ENCODE assay signal across 8 cellular contexts in genomic region chr7:150220673-150221181, GRCh38.
DNase-seq lines count a peak whose midpoint lies in the region; ATAC-seq, FAIRE-seq and TF ChIP-seq lines count a peak whose summit lies in the region.
"Not testable (repeated sequence)": the region's sequence is repeated elsewhere in the genome, so short reads cannot be mapped to it uniquely, and the experiment has no call there.

No MANE protein-coding gene starts in this region.

- H3K9me3 ChIP-seq in SK-N-SH; mammary epithelial cell (replicated peaks; ENCODE audit: insufficient read depth, low read length); pancreas: not testable (repeated sequence)

- peak; percentile 57 to 82 (median 78) for ATAC-seq in pancreas
- peak; percentile 68 for ATAC-seq in stimulated activated naive CD8-positive, alpha-beta T cell treated with anti-CD3 and anti-CD28 coated beads, Interleukin-15, amount 100 ng/mL, for 72 hours

- peak; percentile 6 for DNase-seq in ELF-1 (ENCODE audit: low read depth, low spot score)
- peak; percentile 6 to 24 for DNase-seq in NCI-H1930 (lab: John Stamatoyannopoulos, UW)
- DNase-seq in SK-N-SH = peak; percentile 8
- DNase-seq in mammary epithelial cell = peak; percentile 1
- DNase-seq in head of caudate nucleus = peak in 30 of 42 donors; percentile 4 to 51 (median 18)
- DNase-seq in left kidney (ENCODE audit: low read depth, low spot score) = peak; percentile 69
- DNase-seq in pancreas = peak in 2 of 6 donors; percentile 54 to 63
- peak in 1 of 2 donors; percentile 10 for DNase-seq in stimulated activated naive CD8-positive, alpha-beta T cell treated with anti-CD3 and anti-CD28 coated beads, Interleukin-15, amount 100 ng/mL, for 72 hours

- dilution Hi-C loops in mammary epithelial cell (cut with HindIII; ENCODE audit: low sequenced_read_pairs) = not testable (repeated sequence)

- H3K27ac ChIP-seq in SK-N-SH (ENCODE audit: low read depth in 2 of 2, low read length in 1 of 2); mammary epithelial cell (ENCODE audit: insufficient read depth, low read depth, low read length); pancreas: not testable (repeated sequence)

- not testable (repeated sequence) for H4K20me1 ChIP-seq in SK-N-SH (ENCODE audit: insufficient read depth); mammary epithelial cell (ENCODE audit: insufficient read depth, low read length)

- FAIRE-seq in pancreas (lab: Jason Lieb, UNC) = not testable (repeated sequence)

- not testable (repeated sequence) for H3K79me2 ChIP-seq in SK-N-SH (ENCODE audit: insufficient read depth); mammary epithelial cell (ENCODE audit: insufficient read depth, low read length)

- H3K9ac ChIP-seq in SK-N-SH; mammary epithelial cell (ENCODE audit: insufficient read depth, low read length): not testable (repeated sequence)

- not testable (repeated sequence) for BruUV-seq in mammary epithelial cell (replicated peaks; lab: Mats Ljungman, UMichigan)

- H3K9me2 ChIP-seq in SK-N-SH = not testable (repeated sequence)

- H3K27me3 Mint-ChIP-seq in stimulated activated naive CD8-positive, alpha-beta T cell treated with anti-CD3 and anti-CD28 coated beads, Interleukin-15, amount 100 ng/mL, for 72 hours = peaks cover 29% of the 10 kb centered on the region

- H3K9me3 Mint-ChIP-seq in stimulated activated naive CD8-positive, alpha-beta T cell treated with anti-CD3 and anti-CD28 coated beads, Interleukin-15, amount 100 ng/mL, for 72 hours = not testable (repeated sequence)

- CTCF ChIA-PET in SK-N-SH (lab: Yijun Ruan, JAX); mammary epithelial cell (lab: Charles Lee; ENCODE audit: low non-redundant PET): not testable (repeated sequence)

- not testable (repeated sequence) for H3K4me2 ChIP-seq in SK-N-SH; mammary epithelial cell (ENCODE audit: insufficient read depth, low read depth, low read length)

- not testable (repeated sequence) for H3K4me3 ChIP-seq in SK-N-SH (ENCODE audit: low read depth in 2 of 2, low read length in 1 of 2); mammary epithelial cell (replicated peaks in 1 of 3; ENCODE audit: insufficient read depth in 1 of 3, low read depth in 2 of 3, low read length in 3 of 3)
- H3K4me3 ChIP-seq in pancreas = peak overlapping the region in 1 of 4 donors; percentile 28

- H3K4me1 Mint-ChIP-seq in stimulated activated naive CD8-positive, alpha-beta T cell treated with anti-CD3 and anti-CD28 coated beads, Interleukin-15, amount 100 ng/mL, for 72 hours = peaks cover 16% of the 10 kb centered on the region

- H3K4me3 Mint-ChIP-seq in stimulated activated naive CD8-positive, alpha-beta T cell treated with anti-CD3 and anti-CD28 coated beads, Interleukin-15, amount 100 ng/mL, for 72 hours = peak overlapping the region; percentile 61 to 67

- H3K27ac Mint-ChIP-seq in stimulated activated naive CD8-positive, alpha-beta T cell treated with anti-CD3 and anti-CD28 coated beads, Interleukin-15, amount 100 ng/mL, for 72 hours = not testable (repeated sequence)

- not testable (repeated sequence) for H3F3A ChIP-seq in SK-N-SH (replicated peaks; ENCODE audit: insufficient read depth)

- TF ChIP-seq CTCF in SK-N-SH (IDR thresholded peaks at IDR 0.05); mammary epithelial cell (conservative IDR thresholded peaks at IDR 0.05 in 1 of 2, IDR thresholded peaks at IDR 0.05 in 1 of 2; ENCODE audit: extremely low read depth in 1 of 2, insufficient read depth in 1 of 2, low read depth in 1 of 2, low read length in 2 of 2); pancreas (IDR thresholded peaks at IDR 0.05): not testable (repeated sequence)

- not testable (repeated sequence) for TF ChIP-seq RAD21 in SK-N-SH (IDR thresholded peaks at IDR 0.05; ENCODE audit: low read length)

- WGBS in SK-N-SH (ENCODE audit: low lambda C conversion rate) = 19% methylated on average over 35 of the region's 38 CpGs
- 3% methylated on average over 14 of the region's 38 CpGs for WGBS in mammary epithelial cell (ENCODE audit: low coverage, missing lambda C conversion rate)
- 1 to 2% methylated on average over 31 to 37 of the region's 38 CpGs for WGBS in pancreas, 2 donors

- H3K27me3 ChIP-seq in SK-N-SH (ENCODE audit: insufficient read depth); mammary epithelial cell (ENCODE audit: insufficient read depth, low read length); pancreas: not testable (repeated sequence)

- not testable (repeated sequence) for H3K4me1 ChIP-seq in SK-N-SH (ENCODE audit: control insufficient read depth in 1 of 2, insufficient read depth in 2 of 2, low read depth in 1 of 2, low read length in 1 of 2); mammary epithelial cell (ENCODE audit: insufficient read depth, low read length); pancreas

- not testable (repeated sequence) for TF ChIP-seq EP300 in SK-N-SH (IDR thresholded peaks at IDR 0.05; ENCODE audit: borderline replicate concordance in 1 of 2, low read depth in 1 of 2, low read length in 1 of 2)

- not testable (repeated sequence) for H2AFZ ChIP-seq in SK-N-SH (ENCODE audit: low read depth); mammary epithelial cell (ENCODE audit: low read depth, low read length)

- in situ Hi-C loops in mammary epithelial cell (cut with MboI; ENCODE audit: low sequenced_read_pairs in 2 of 2) = not testable (repeated sequence)

- intact Hi-C loops in mammary epithelial cell (cut with micrococcal nuclease); head of caudate nucleus (cut with DNase I); pancreas (cut with DNase I): not testable (repeated sequence)

- H3K36me3 ChIP-seq in SK-N-SH (replicated peaks in 1 of 2; ENCODE audit: control insufficient read depth in 1 of 2, insufficient read depth in 2 of 2, low read length in 1 of 2); mammary epithelial cell (ENCODE audit: insufficient read depth, low read length); pancreas: not testable (repeated sequence)

- POLR2A ChIA-PET in SK-N-SH (lab: Yijun Ruan, JAX) = not testable (repeated sequence)
